In genomic region chr1:9716404-9717192, GRCh38 we compare ENCODE assay signal across 9 cellular contexts.
DNase-seq lines count a peak whose midpoint lies in the region; ATAC-seq and TF ChIP-seq lines count a peak whose summit lies in the region.
"Had no signal": no experiment of that assay in that cellular context is flagged by ENCODE, and none has a peak within 500 bp of the region (broad histone marks: within the 10 kb centered on the region; RNA-seq: fewer than 3 reads in every experiment).

No MANE protein-coding gene starts in this region.

- no peaks in the 10 kb centered on the region for H3K27me3 Mint-ChIP-seq in effector memory CD8-positive, alpha-beta T cell

- TF ChIP-seq POLR2A in Peyer's patch (IDR thresholded peaks at IDR 0.05): no peak

- H3K4me3 ChIP-seq in GM12865 (ENCODE audit: low read depth, low read length): peak overlapping the region; percentile 23
- H3K4me3 ChIP-seq in Peyer's patch: peak overlapping the region; percentile 22 to 50 (median 45)
- no peak overlapping the region for H3K4me3 ChIP-seq in skeletal muscle tissue (ENCODE audit: low read length in 3 of 3)
- H3K4me3 ChIP-seq in A673 (ENCODE audit: low read depth, low read length, poor library complexity, severe bottlenecking): no peak overlapping the region

- peak overlapping the region; percentile 79 to 85 for H3K4me3 Mint-ChIP-seq in effector memory CD8-positive, alpha-beta T cell

- no TSS peak for BruUV-seq in A673 (replicated peaks; lab: Mats Ljungman, UMichigan)

- ATAC-seq in effector memory CD8-positive, alpha-beta T cell (replicated peaks): no peak
- ATAC-seq in HG03439 (IDR thresholded peaks at IDR 0.05; ENCODE audit: unreplicated experiment) (no peak), GM18870 (IDR thresholded peaks at IDR 0.05; ENCODE audit: unreplicated experiment) (no peak)
- ATAC-seq: HCT116 had no signal

- peaks cover 0 to 13% (median 0%) of the 10 kb centered on the region in 3 donors for H3K36me3 ChIP-seq in Peyer's patch
- no peaks in the 10 kb centered on the region for H3K36me3 ChIP-seq in skeletal muscle tissue (ENCODE audit: control insufficient read depth in 3 of 3, insufficient read depth in 3 of 3, low read length in 3 of 3)
- H3K36me3 ChIP-seq in A673 (ENCODE audit: insufficient read depth, low read length, poor library complexity, severe bottlenecking): no peaks in the 10 kb centered on the region

- H3K36me3 Mint-ChIP-seq in effector memory CD8-positive, alpha-beta T cell (ENCODE audit: insufficient read depth): peaks cover 90% of the 10 kb centered on the region

- peak overlapping the region; percentile 91 to 93 for H3K27ac Mint-ChIP-seq in effector memory CD8-positive, alpha-beta T cell

- H3K4me1 ChIP-seq in Peyer's patch (peaks cover 0 to 61% (median 20%) of the 10 kb centered on the region in 4 donors), skeletal muscle tissue (ENCODE audit: control insufficient read depth in 3 of 3, insufficient read depth in 3 of 3, low read length in 3 of 3) (peaks cover 0 to 5% (median 0%) of the 10 kb centered on the region in 3 donors), A673 (ENCODE audit: insufficient read depth, low read length, poor library complexity, severe bottlenecking) (peaks cover 9% of the 10 kb centered on the region)

- POLR2A ChIA-PET in A673 (lab: Charles Lee; ENCODE audit: low non-redundant PET): no interaction called here

- H3K9me3 Mint-ChIP-seq in effector memory CD8-positive, alpha-beta T cell: no peaks in the 10 kb centered on the region

- TF ChIP-seq CTCF in GM12865 (IDR thresholded peaks at IDR 0.05; ENCODE audit: insufficient read depth, low read depth, low read length, missing control alignments) (no peak), Peyer's patch (IDR thresholded peaks at IDR 0.05) (no peak), A673 (conservative IDR thresholded peaks at IDR 0.05; ENCODE audit: low read depth, low read length) (no peak)

- H3K9me3 ChIP-seq in Peyer's patch (no peaks in the 10 kb centered on the region), skeletal muscle tissue (ENCODE audit: control insufficient read depth in 3 of 3, low read length in 3 of 3) (no peaks in the 10 kb centered on the region), A673 (ENCODE audit: low read depth, low read length, poor library complexity, severe bottlenecking) (no peaks in the 10 kb centered on the region)

- H3K9ac ChIP-seq in skeletal muscle tissue (ENCODE audit: low read depth in 1 of 3, low read length in 3 of 3): no peak overlapping the region

- intact Hi-C loops in A673 (cut with micrococcal nuclease; ENCODE audit: unreplicated experiment): no loop called here

- CTCF ChIA-PET in A673 (lab: Charles Lee): no interaction called here

- H3K4me1 Mint-ChIP-seq in effector memory CD8-positive, alpha-beta T cell (ENCODE audit: low read depth in 2 of 2): peaks cover 35 to 48% of the 10 kb centered on the region in 2 donors

- H3K27me3 ChIP-seq in Peyer's patch: no peaks in the 10 kb centered on the region
- H3K27me3 ChIP-seq in skeletal muscle tissue (ENCODE audit: control insufficient read depth in 3 of 3, insufficient read depth in 3 of 3, low read length in 3 of 3): no peaks in the 10 kb centered on the region
- H3K27me3 ChIP-seq in A673 (replicated peaks; ENCODE audit: insufficient read depth, low read depth, low read length, poor library complexity): no peaks in the 10 kb centered on the region

- DNase-seq in GM12865 (ENCODE audit: low read depth): no peak
- DNase-seq in Peyer's patch: peak in 2 of 3 donors; percentile 42 to 59
- DNase-seq in effector memory CD8-positive, alpha-beta T cell: no peak
- DNase-seq in NCI-H146 treated with DMSO at 0.1 percent for 48 hours (lab: John Stamatoyannopoulos, UW; ENCODE audit: unreplicated experiment): no peak
- DNase-seq in A673 (ENCODE audit: low spot score): no peak

- H3K27ac ChIP-seq in Peyer's patch (peak overlapping the region; percentile 81 to 93 (median 88)), skeletal muscle tissue (ENCODE audit: low read depth, low read length) (peak overlapping the region; percentile 44), A673 (ENCODE audit: low read depth, low read length, poor library complexity, severe bottlenecking) (no peak overlapping the region)

Comparison
In these comparisons a context has a peak if more than half of its experiments do, and no peak if none do; other contexts are left out.
1. DNase-seq: peak in Peyer's patch (2 of 3); none in GM12865 (single experiment), effector memory CD8-positive, alpha-beta T cell (0 of 3), NCI-H146 treated with DMSO at 0.1 percent for 48 hours (single experiment) and A673 (single experiment).
2. H3K4me3 ChIP-seq: peak in GM12865 (single experiment) and Peyer's patch (4 of 4); none in skeletal muscle tissue (0 of 3) and A673 (single experiment).